ENCODE assay signal across 27 cellular contexts in genomic region chr5:60594715-60595114, GRCh38.
"Had no signal": no experiment of that assay in that cellular context is flagged by ENCODE, and none has a peak within 500 bp of the region (broad histone marks: within the 10 kb centered on the region; RNA-seq: fewer than 3 reads in every experiment).

No MANE protein-coding gene starts in this region.

- H3K36me3 ChIP-seq: esophagus muscularis mucosa, heart right ventricle, ovary, thyroid gland had no signal

- H3K9me3 ChIP-seq: esophagus muscularis mucosa, ovary, psoas muscle, thyroid gland had no signal

- H3K27ac ChIP-seq: coronary artery, esophagus muscularis mucosa, heart right ventricle, ovary, psoas muscle, skin epidermis, thyroid gland had no signal

- FAIRE-seq: endothelial cell of umbilical vein, islet of Langerhans had no signal

- H3K4me3 Mint-ChIP-seq: central memory CD8-positive, alpha-beta T cell; memory B cell; naive B cell; natural killer cell treated with Interleukin-12 subunit alpha and Interleukin-12 subunit beta and Interleukin-15 and Interleukin-18, amount 100 ng/mL, for 72 hours; stimulated activated naive B cell treated with anti-CD40 and anti-IgM and Interleukin-4, amounts not matched to agents 10 μg/mL and 1 μg/mL and 100 μg/mL, for 72 hours; stimulated activated naive CD8-positive, alpha-beta T cell treated with anti-CD3 and anti-CD28 coated beads, Interleukin-15, Interleukin-2, amounts not matched to agents 100 ng/mL and 50 ng/mL, for 24 hours; type B pancreatic cell had no signal

- ATAC-seq: heart right ventricle; left lobe of liver; natural killer cell treated with Interleukin-12 subunit alpha and Interleukin-12 subunit beta and Interleukin-15 and Interleukin-18, amount 100 ng/mL, for 72 hours; psoas muscle; right cardiac atrium; stimulated activated naive B cell treated with anti-CD40 and anti-IgM and Interleukin-4, amounts not matched to agents 10 μg/mL and 1 μg/mL and 100 μg/mL, for 72 hours had no signal

- H3K36me3 Mint-ChIP-seq: memory B cell; natural killer cell treated with Interleukin-12 subunit alpha and Interleukin-12 subunit beta and Interleukin-15 and Interleukin-18, amount 100 ng/mL, for 72 hours; stimulated activated naive B cell treated with anti-CD40 and anti-IgM and Interleukin-4, amounts not matched to agents 10 μg/mL and 1 μg/mL and 100 μg/mL, for 72 hours had no signal

- H3K27me3 ChIP-seq: esophagus muscularis mucosa, heart right ventricle, ovary, thyroid gland had no signal

- H3K27ac Mint-ChIP-seq: memory B cell; natural killer cell treated with Interleukin-12 subunit alpha and Interleukin-12 subunit beta and Interleukin-15 and Interleukin-18, amount 100 ng/mL, for 72 hours; stimulated activated naive B cell treated with anti-CD40 and anti-IgM and Interleukin-4, amounts not matched to agents 10 μg/mL and 1 μg/mL and 100 μg/mL, for 72 hours; stimulated activated naive CD8-positive, alpha-beta T cell treated with anti-CD3 and anti-CD28 coated beads, Interleukin-15, Interleukin-2, amounts not matched to agents 100 ng/mL and 50 ng/mL, for 24 hours; type B pancreatic cell had no signal

- DNase-seq: effector memory CD4-positive, alpha-beta T cell; foreskin melanocyte; glutamatergic neuron; heart right ventricle; hippocampal formation; kidney glomerular epithelial cell; naive B cell; nucleus accumbens; ovary; psoas muscle; right cardiac atrium; stimulated activated CD4-positive, alpha-beta T cell treated with anti-CD3 and anti-CD28 coated beads, Interleukin-15, amount 100 ng/mL, for 24 hours; stimulated activated CD4-positive, alpha-beta T cell treated with anti-CD3 and anti-CD28 coated beads, Interleukin-2, amount 100 ng/mL, for 48 hours; stimulated activated naive B cell treated with anti-CD40 and anti-IgM and Interleukin-4, amounts not matched to agents 10 μg/mL and 1 μg/mL and 100 μg/mL, for 72 hours; thyroid gland had no signal

- H3K4me1 ChIP-seq: esophagus muscularis mucosa, psoas muscle, thyroid gland had no signal

- H3K9me3 Mint-ChIP-seq: central memory CD8-positive, alpha-beta T cell; memory B cell; natural killer cell treated with Interleukin-12 subunit alpha and Interleukin-12 subunit beta and Interleukin-15 and Interleukin-18, amount 100 ng/mL, for 72 hours; stimulated activated naive CD8-positive, alpha-beta T cell treated with anti-CD3 and anti-CD28 coated beads, Interleukin-15, Interleukin-2, amounts not matched to agents 100 ng/mL and 50 ng/mL, for 24 hours; type B pancreatic cell had no signal

- H3K4me3 ChIP-seq: coronary artery, esophagus muscularis mucosa, heart right ventricle, lung, ovary, psoas muscle, skin epidermis, thyroid gland had no signal

- H3K27me3 Mint-ChIP-seq: central memory CD8-positive, alpha-beta T cell; memory B cell; naive B cell; natural killer cell treated with Interleukin-12 subunit alpha and Interleukin-12 subunit beta and Interleukin-15 and Interleukin-18, amount 100 ng/mL, for 72 hours; stimulated activated naive B cell treated with anti-CD40 and anti-IgM and Interleukin-4, amounts not matched to agents 10 μg/mL and 1 μg/mL and 100 μg/mL, for 72 hours; stimulated activated naive CD8-positive, alpha-beta T cell treated with anti-CD3 and anti-CD28 coated beads, Interleukin-15, Interleukin-2, amounts not matched to agents 100 ng/mL and 50 ng/mL, for 24 hours; type B pancreatic cell had no signal
